1 cellular context compared by ENCODE assay signal in the genomic region with DNA sequence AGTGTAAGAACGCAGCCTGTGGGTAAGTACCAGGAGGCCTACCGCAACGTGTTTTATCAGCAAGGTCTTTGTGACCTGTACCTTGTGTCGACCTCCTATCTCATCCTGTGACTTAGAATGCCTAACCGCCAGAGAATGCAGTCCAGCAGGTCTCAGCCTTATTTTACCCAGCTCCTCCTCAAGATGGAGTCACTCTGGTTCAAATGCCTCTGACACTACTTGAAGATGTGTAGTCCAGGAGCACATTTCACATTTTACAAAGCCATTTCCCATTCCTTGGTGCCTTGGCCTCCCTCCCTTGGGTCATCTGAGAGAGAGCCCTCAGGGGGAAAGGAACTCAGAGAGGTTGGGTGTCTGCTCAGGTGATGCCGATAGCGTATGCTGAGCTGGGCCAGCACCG.
A peak's percentile ranks its signal among the peaks of the same experiment; 100 is the strongest.
TF ChIP-seq lines count a peak whose summit lies in the region.

No MANE protein-coding gene starts in this region.

TF ChIP-seq in K562, 482 proteins besides CTCF, POLR2A, EP300 and RAD21 (continues in another document):
- TF ChIP-seq GTF2A2 (tag; IDR thresholded peaks at IDR 0.05) = peak; percentile 84
- TF ChIP-seq MECOM (CRISPR knock-in tag; IDR thresholded peaks at IDR 0.05) = 0 out of 2 replicates have a peak, but pooled peaks have one; percentile 60
- TF ChIP-seq THAP7 (CRISPR knock-in tag; IDR thresholded peaks at IDR 0.05) = no peak
- TF ChIP-seq, protein P1, sequence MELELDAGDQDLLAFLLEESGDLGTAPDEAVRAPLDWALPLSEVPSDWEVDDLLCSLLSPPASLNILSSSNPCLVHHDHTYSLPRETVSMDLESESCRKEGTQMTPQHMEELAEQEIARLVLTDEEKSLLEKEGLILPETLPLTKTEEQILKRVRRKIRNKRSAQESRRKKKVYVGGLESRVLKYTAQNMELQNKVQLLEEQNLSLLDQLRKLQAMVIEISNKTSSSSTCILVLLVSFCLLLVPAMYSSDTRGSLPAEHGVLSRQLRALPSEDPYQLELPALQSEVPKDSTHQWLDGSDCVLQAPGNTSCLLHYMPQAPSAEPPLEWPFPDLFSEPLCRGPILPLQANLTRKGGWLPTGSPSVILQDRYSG (tag; conservative IDR thresholded peaks at IDR 0.05; ENCODE audit: low read depth) = peak; percentile 51; the same call in 1 of the 2 replicates
- 0 out of 2 replicates have a peak, but pooled peaks have one; percentile 48 for TF ChIP-seq ZNF584 (CRISPR knock-in tag; IDR thresholded peaks at IDR 0.05; ENCODE audit: low read depth)
- TF ChIP-seq, protein P2, sequence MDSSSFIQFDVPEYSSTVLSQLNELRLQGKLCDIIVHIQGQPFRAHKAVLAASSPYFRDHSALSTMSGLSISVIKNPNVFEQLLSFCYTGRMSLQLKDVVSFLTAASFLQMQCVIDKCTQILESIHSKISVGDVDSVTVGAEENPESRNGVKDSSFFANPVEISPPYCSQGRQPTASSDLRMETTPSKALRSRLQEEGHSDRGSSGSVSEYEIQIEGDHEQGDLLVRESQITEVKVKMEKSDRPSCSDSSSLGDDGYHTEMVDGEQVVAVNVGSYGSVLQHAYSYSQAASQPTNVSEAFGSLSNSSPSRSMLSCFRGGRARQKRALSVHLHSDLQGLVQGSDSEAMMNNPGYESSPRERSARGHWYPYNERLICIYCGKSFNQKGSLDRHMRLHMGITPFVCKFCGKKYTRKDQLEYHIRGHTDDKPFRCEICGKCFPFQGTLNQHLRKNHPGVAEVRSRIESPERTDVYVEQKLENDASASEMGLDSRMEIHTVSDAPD (CRISPR knock-in tag; IDR thresholded peaks at IDR 0.05) = 0 out of 2 replicates have a peak, but pooled peaks have one; percentile 38
- no peak for TF ChIP-seq NR4A1 (CRISPR knock-in tag; IDR thresholded peaks at IDR 0.05)
- peak; percentile 85; the same call in 1 of the 2 replicates for TF ChIP-seq NR4A1 (tag; IDR thresholded peaks at IDR 0.05)
- no peak for TF ChIP-seq NR2C1 (IDR thresholded peaks at IDR 0.05)
- TF ChIP-seq NR2C1 (tag; IDR thresholded peaks at IDR 0.05) = peak; percentile 65
- TF ChIP-seq ZNF121 (CRISPR knock-in tag; conservative IDR thresholded peaks at IDR 0.05) = no peak
- TF ChIP-seq PTTG1 (tag; IDR thresholded peaks at IDR 0.05; ENCODE audit: low read depth) = peak; percentile 83
- 0 out of 2 replicates have a peak, but pooled peaks have one; percentile 24 for TF ChIP-seq ZNF589 (CRISPR knock-in tag; IDR thresholded peaks at IDR 0.05; ENCODE audit: low read depth)
- TF ChIP-seq SRSF1 (IDR thresholded peaks at IDR 0.05; ENCODE audit: low read depth, low read length) = no peak
- TF ChIP-seq ZNF695 (CRISPR knock-in tag; IDR thresholded peaks at IDR 0.05) = no peak
- TF ChIP-seq XRCC3 (IDR thresholded peaks at IDR 0.05) = no peak
- no peak for TF ChIP-seq ZBED1 (IDR thresholded peaks at IDR 0.05)
- peak; percentile 92 for TF ChIP-seq DMBX1 (CRISPR knock-in tag; IDR thresholded peaks at IDR 0.05; ENCODE audit: borderline replicate concordance)
- peak; percentile 58; the same call in 1 of the 2 replicates for TF ChIP-seq PTRF (tag; IDR thresholded peaks at IDR 0.05)
- TF ChIP-seq ILK (tag; IDR thresholded peaks at IDR 0.05; ENCODE audit: borderline replicate concordance, low read depth) = peak; percentile 77
- no peak for TF ChIP-seq HOXB6 (CRISPR knock-in tag; IDR thresholded peaks at IDR 0.05; ENCODE audit: borderline replicate concordance)
- TF ChIP-seq, protein P3, sequence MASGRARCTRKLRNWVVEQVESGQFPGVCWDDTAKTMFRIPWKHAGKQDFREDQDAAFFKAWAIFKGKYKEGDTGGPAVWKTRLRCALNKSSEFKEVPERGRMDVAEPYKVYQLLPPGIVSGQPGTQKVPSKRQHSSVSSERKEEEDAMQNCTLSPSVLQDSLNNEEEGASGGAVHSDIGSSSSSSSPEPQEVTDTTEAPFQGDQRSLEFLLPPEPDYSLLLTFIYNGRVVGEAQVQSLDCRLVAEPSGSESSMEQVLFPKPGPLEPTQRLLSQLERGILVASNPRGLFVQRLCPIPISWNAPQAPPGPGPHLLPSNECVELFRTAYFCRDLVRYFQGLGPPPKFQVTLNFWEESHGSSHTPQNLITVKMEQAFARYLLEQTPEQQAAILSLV (tag; IDR thresholded peaks at IDR 0.05) = peak; percentile 72
- TF ChIP-seq ZC3H11A (IDR thresholded peaks at IDR 0.05; ENCODE audit: low read depth, low read length) = no peak
- TF ChIP-seq, protein P4, sequence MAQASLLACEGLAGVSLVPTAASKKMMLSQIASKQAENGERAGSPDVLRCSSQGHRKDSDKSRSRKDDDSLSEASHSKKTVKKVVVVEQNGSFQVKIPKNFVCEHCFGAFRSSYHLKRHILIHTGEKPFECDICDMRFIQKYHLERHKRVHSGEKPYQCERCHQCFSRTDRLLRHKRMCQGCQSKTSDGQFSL (CRISPR knock-in tag; IDR thresholded peaks at IDR 0.05) = no peak
- TF ChIP-seq, protein P4 (tag; IDR thresholded peaks at IDR 0.05) = peak in 1 of 2 experiments; percentile 73; a peak in 1 of 4 replicates
- TF ChIP-seq ZBTB12 (CRISPR knock-in tag; IDR thresholded peaks at IDR 0.05) = peak; percentile 54; the same call in 1 of the 2 replicates
- TF ChIP-seq TEAD1 (CRISPR knock-in tag; IDR thresholded peaks at IDR 0.05) = peak in 1 of 2 experiments; percentile 51; a peak in 1 of 4 replicates
- peak; percentile 82 for TF ChIP-seq MEF2D (tag; conservative IDR thresholded peaks at IDR 0.05; ENCODE audit: low read depth)
- TF ChIP-seq, protein P5, sequence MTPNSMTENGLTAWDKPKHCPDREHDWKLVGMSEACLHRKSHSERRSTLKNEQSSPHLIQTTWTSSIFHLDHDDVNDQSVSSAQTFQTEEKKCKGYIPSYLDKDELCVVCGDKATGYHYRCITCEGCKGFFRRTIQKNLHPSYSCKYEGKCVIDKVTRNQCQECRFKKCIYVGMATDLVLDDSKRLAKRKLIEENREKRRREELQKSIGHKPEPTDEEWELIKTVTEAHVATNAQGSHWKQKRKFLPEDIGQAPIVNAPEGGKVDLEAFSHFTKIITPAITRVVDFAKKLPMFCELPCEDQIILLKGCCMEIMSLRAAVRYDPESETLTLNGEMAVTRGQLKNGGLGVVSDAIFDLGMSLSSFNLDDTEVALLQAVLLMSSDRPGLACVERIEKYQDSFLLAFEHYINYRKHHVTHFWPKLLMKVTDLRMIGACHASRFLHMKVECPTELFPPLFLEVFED (CRISPR knock-in tag; conservative IDR thresholded peaks at IDR 0.05) = peak; percentile 62; the same call in 1 of the 2 replicates
- TF ChIP-seq HDAC8 (tag; IDR thresholded peaks at IDR 0.05) = peak; percentile 90
- TF ChIP-seq ZNF583 (CRISPR knock-in tag; IDR thresholded peaks at IDR 0.05) = peak; percentile 79
- peak; percentile 79 for TF ChIP-seq SMAD4 (CRISPR knock-in tag; conservative IDR thresholded peaks at IDR 0.05)
- TF ChIP-seq ZNF175 (CRISPR knock-in tag; IDR thresholded peaks at IDR 0.05; ENCODE audit: low read depth) = peak; percentile 80; the same call in 1 of the 2 replicates
- TF ChIP-seq ZNF592 (IDR thresholded peaks at IDR 0.05) = peak; percentile 98
- peak; percentile 83 for TF ChIP-seq PYGO2 (tag; IDR thresholded peaks at IDR 0.05)
- no peak for TF ChIP-seq HEY1 (CRISPR knock-in tag; IDR thresholded peaks at IDR 0.05; ENCODE audit: borderline replicate concordance)
- TF ChIP-seq, protein P6, sequence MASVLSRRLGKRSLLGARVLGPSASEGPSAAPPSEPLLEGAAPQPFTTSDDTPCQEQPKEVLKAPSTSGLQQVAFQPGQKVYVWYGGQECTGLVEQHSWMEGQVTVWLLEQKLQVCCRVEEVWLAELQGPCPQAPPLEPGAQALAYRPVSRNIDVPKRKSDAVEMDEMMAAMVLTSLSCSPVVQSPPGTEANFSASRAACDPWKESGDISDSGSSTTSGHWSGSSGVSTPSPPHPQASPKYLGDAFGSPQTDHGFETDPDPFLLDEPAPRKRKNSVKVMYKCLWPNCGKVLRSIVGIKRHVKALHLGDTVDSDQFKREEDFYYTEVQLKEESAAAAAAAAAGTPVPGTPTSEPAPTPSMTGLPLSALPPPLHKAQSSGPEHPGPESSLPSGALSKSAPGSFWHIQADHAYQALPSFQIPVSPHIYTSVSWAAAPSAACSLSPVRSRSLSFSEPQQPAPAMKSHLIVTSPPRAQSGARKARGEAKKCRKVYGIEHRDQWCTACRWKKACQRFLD (CRISPR knock-in tag; IDR thresholded peaks at IDR 0.05) = peak; percentile 60; the same call in 1 of the 2 replicates
- TF ChIP-seq CREB1 (IDR thresholded peaks at IDR 0.05) = no peak
- no peak for TF ChIP-seq CREB1 (CRISPR knock-in tag; IDR thresholded peaks at IDR 0.05)
- TF ChIP-seq ZNF311 (CRISPR knock-in tag; IDR thresholded peaks at IDR 0.05) = peak; percentile 84
- TF ChIP-seq, protein P7, sequence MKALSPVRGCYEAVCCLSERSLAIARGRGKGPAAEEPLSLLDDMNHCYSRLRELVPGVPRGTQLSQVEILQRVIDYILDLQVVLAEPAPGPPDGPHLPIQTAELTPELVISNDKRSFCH (CRISPR knock-in tag; IDR thresholded peaks at IDR 0.05) = no peak
- TF ChIP-seq, protein P7 (tag; IDR thresholded peaks at IDR 0.05) = peak; percentile 96
- TF ChIP-seq ZKSCAN8 (CRISPR knock-in tag; IDR thresholded peaks at IDR 0.05) = peak; percentile 74
- TF ChIP-seq ZNF668 (CRISPR knock-in tag; IDR thresholded peaks at IDR 0.05) = peak; percentile 28; the same call in 1 of the 2 replicates
- peak; percentile 36; the same call in 1 of the 2 replicates for TF ChIP-seq CXXC5 (CRISPR knock-in tag; IDR thresholded peaks at IDR 0.05)
- no peak for TF ChIP-seq BCLAF1 (IDR thresholded peaks at IDR 0.05; ENCODE audit: borderline replicate concordance in 1 of 2, control insufficient read depth in 1 of 2, low read depth in 2 of 2, low read length in 1 of 2)
